ENCODE assay signal across 14 cellular contexts in genomic region chr1:105485207-105485606, GRCh38.
DNase-seq lines count a peak whose midpoint lies in the region; ATAC-seq and TF ChIP-seq lines count a peak whose summit lies in the region.
"Had no signal": no experiment of that assay in that cellular context is flagged by ENCODE, and none has a peak within 500 bp of the region (broad histone marks: within the 10 kb centered on the region; RNA-seq: fewer than 3 reads in every experiment).

No MANE protein-coding gene starts in this region.

- H3K36me3 Mint-ChIP-seq in chondrocyte (ENCODE audit: low read depth) (no peaks in the 10 kb centered on the region), Caco-2 (ENCODE audit: insufficient read depth, unreplicated experiment) (no peaks in the 10 kb centered on the region)

- no peak for TF ChIP-seq CTCF in PC-3 (conservative IDR thresholded peaks at IDR 0.05; ENCODE audit: low read depth, low read length)
- no peak for TF ChIP-seq CTCF in cardiac fibroblast (IDR thresholded peaks at IDR 0.05; ENCODE audit: low read depth, low read length)
- no peak for TF ChIP-seq CTCF in chondrocyte (IDR thresholded peaks at IDR 0.05)
- TF ChIP-seq CTCF in Caco-2 (IDR thresholded peaks at IDR 0.05; ENCODE audit: insufficient read depth in 1 of 2, low read depth in 1 of 2, low read length in 1 of 2, severe bottlenecking in 1 of 2, unreplicated experiment in 1 of 2): no peak

- H3K4me1 Mint-ChIP-seq in chondrocyte (ENCODE audit: low read depth): peaks cover 4% of the 10 kb centered on the region
- no peaks in the 10 kb centered on the region for H3K4me1 Mint-ChIP-seq in Caco-2 (ENCODE audit: low read depth, unreplicated experiment)
- H3K4me1 Mint-ChIP-seq: activated T-helper 17 cell treated with anti-CD3 and anti-CD28 coated beads, Interleukin-2, amount 50 U/mL, for 72 hours had no signal

- H3F3A ChIP-seq in PC-3 (ENCODE audit: low read length, unreplicated experiment): no peaks in the 10 kb centered on the region

- peaks cover 16% of the 10 kb centered on the region for H3K9me3 Mint-ChIP-seq in chondrocyte (ENCODE audit: low read depth)
- no peaks in the 10 kb centered on the region for H3K9me3 Mint-ChIP-seq in Caco-2 (ENCODE audit: unreplicated experiment)
- H3K9me3 Mint-ChIP-seq: dendritic cell treated with granulocyte-macrophage colony-stimulating factor and Interleukin-4, amounts not matched to agents 40 ng/mL and 50 ng/mL, for 4 days had no signal

- H3K9me3 ChIP-seq in PC-3 (ENCODE audit: low read length) (no peaks in the 10 kb centered on the region), Caco-2 (no peaks in the 10 kb centered on the region)

- H3K4me1 ChIP-seq in PC-3 (ENCODE audit: insufficient read depth, low read length) (no peaks in the 10 kb centered on the region; the same call in 1 of the 2 replicates), Caco-2 (no peaks in the 10 kb centered on the region)
- H3K4me1 ChIP-seq: spleen had no signal

- H3K36me3 ChIP-seq in PC-3 (ENCODE audit: low read depth, low read length) (no peaks in the 10 kb centered on the region), Caco-2 (ENCODE audit: control insufficient read depth, insufficient read depth, low read length) (no peaks in the 10 kb centered on the region)
- H3K36me3 ChIP-seq: BLaER1, spleen had no signal

- no peaks in the 10 kb centered on the region for H4K20me1 ChIP-seq in PC-3 (ENCODE audit: low read length)
- H4K20me1 ChIP-seq: BLaER1 had no signal

- CTCF ChIA-PET in PC-3 (lab: Charles Lee) (no interaction called here), Caco-2 (lab: Charles Lee) (no interaction called here)

- DNase-seq in AG20443 (ENCODE audit: low spot score): peak; percentile 35
- peak; percentile 44 for DNase-seq in PC-3
- peak; percentile 33 to 37 for DNase-seq in cardiac fibroblast (ENCODE audit: low read depth in 2 of 2)
- DNase-seq in non-pigmented ciliary epithelial cell (ENCODE audit: low read depth): peak; percentile 54
- no peak for DNase-seq in NCI-H1092 treated with DMSO at 0.1 percent for 48 hours (lab: John Stamatoyannopoulos, UW)
- no peak for DNase-seq in chondrocyte (ENCODE audit: low spot score)
- no peak for DNase-seq in Caco-2
- no peak for DNase-seq in stimulated activated CD4-positive, alpha-beta T cell treated with anti-CD3 and anti-CD28 coated beads, Interleukin-2, amount 100 ng/mL, for 48 hours
- DNase-seq: NCI-H446 treated with DMSO at 0.1 percent for 48 hours; spleen; stimulated activated naive CD4-positive, alpha-beta T cell treated with Interleukin-2 at 50 U/mL for 16 hours had no signal

- H3K27me3 Mint-ChIP-seq in chondrocyte (ENCODE audit: low read depth) (no peaks in the 10 kb centered on the region), Caco-2 (ENCODE audit: insufficient read depth, unreplicated experiment) (no peaks in the 10 kb centered on the region)
- H3K27me3 Mint-ChIP-seq: activated T-helper 17 cell treated with anti-CD3 and anti-CD28 coated beads, Interleukin-2, amount 50 U/mL, for 72 hours; dendritic cell treated with granulocyte-macrophage colony-stimulating factor and Interleukin-4, amounts not matched to agents 40 ng/mL and 50 ng/mL, for 4 days had no signal

- no peak overlapping the region for H3K9ac ChIP-seq in PC-3 (ENCODE audit: low read length)
- H3K9ac ChIP-seq: BLaER1 had no signal

- POLR2A ChIA-PET in PC-3 (lab: Charles Lee; ENCODE audit: unreplicated experiment): no interaction called here
- POLR2A ChIA-PET in Caco-2 (lab: Charles Lee): no interaction called here

- H3K4me3 ChIP-seq in PC-3 (ENCODE audit: low read length) (no peak overlapping the region), cardiac fibroblast (replicated peaks in 1 of 2; ENCODE audit: low read depth in 2 of 2, low read length in 2 of 2) (no peak overlapping the region), Caco-2 (ENCODE audit: low read depth, low read length) (no peak overlapping the region)
- H3K4me3 ChIP-seq: BLaER1, spleen had no signal

- no peaks in the 10 kb centered on the region for H3K9me2 ChIP-seq in PC-3 (replicated peaks; ENCODE audit: low read length)

- no peak overlapping the region for H3K4me3 Mint-ChIP-seq in chondrocyte (ENCODE audit: unreplicated experiment)
- H3K4me3 Mint-ChIP-seq in Caco-2 (ENCODE audit: unreplicated experiment): no peak overlapping the region
- H3K4me3 Mint-ChIP-seq: activated T-helper 17 cell treated with anti-CD3 and anti-CD28 coated beads, Interleukin-2, amount 50 U/mL, for 72 hours; dendritic cell treated with granulocyte-macrophage colony-stimulating factor and Interleukin-4, amounts not matched to agents 40 ng/mL and 50 ng/mL, for 4 days had no signal

- H3K27ac ChIP-seq in PC-3 (ENCODE audit: low read length): no peak overlapping the region
- H3K27ac ChIP-seq: BLaER1, spleen had no signal

- intact Hi-C loops in PC-3 (cut with micrococcal nuclease): no loop called here
- intact Hi-C loops in Caco-2 (cut with micrococcal nuclease; ENCODE audit: unreplicated experiment): no loop called here

- ATAC-seq in PC-3: peak; percentile 45; the same call in 1 of the 2 replicates
- ATAC-seq: activated T-helper 17 cell treated with anti-CD3 and anti-CD28 coated beads, Interleukin-2, amount 50 U/mL, for 72 hours had no signal

- H2AFZ ChIP-seq in PC-3 (ENCODE audit: low read length): no peak overlapping the region

- no peaks in the 10 kb centered on the region for H3K79me2 ChIP-seq in PC-3 (ENCODE audit: low read length)

- BruUV-seq in PC-3 (replicated peaks; lab: Mats Ljungman, UMichigan) (no TSS peak), Caco-2 (replicated peaks; lab: Mats Ljungman, UMichigan) (no TSS peak)

- H3K27me3 ChIP-seq in PC-3 (ENCODE audit: low read length) (no peaks in the 10 kb centered on the region), Caco-2 (replicated peaks; ENCODE audit: control insufficient read depth, insufficient read depth, low read length) (no peaks in the 10 kb centered on the region)
- H3K27me3 ChIP-seq: BLaER1, spleen had no signal

- H3K27ac Mint-ChIP-seq in chondrocyte (ENCODE audit: unreplicated experiment) (no peak overlapping the region), Caco-2 (ENCODE audit: unreplicated experiment) (no peak overlapping the region)
- H3K27ac Mint-ChIP-seq: activated T-helper 17 cell treated with anti-CD3 and anti-CD28 coated beads, Interleukin-2, amount 50 U/mL, for 72 hours; dendritic cell treated with granulocyte-macrophage colony-stimulating factor and Interleukin-4, amounts not matched to agents 40 ng/mL and 50 ng/mL, for 4 days had no signal

- H3K4me2 ChIP-seq in PC-3 (ENCODE audit: low read length): no peak overlapping the region
- H3K4me2 ChIP-seq: BLaER1 had no signal

Comparison
In these comparisons a context has a peak if more than half of its experiments do, and no peak if none do; other contexts are left out.
1. DNase-seq: peak in AG20443 (single experiment), PC-3 (single experiment), cardiac fibroblast (2 of 2) and non-pigmented ciliary epithelial cell (single experiment); none in NCI-H1092 treated with DMSO at 0.1 percent for 48 hours (single experiment), chondrocyte (single experiment), Caco-2 (0 of 2) and stimulated activated CD4-positive, alpha-beta T cell treated with anti-CD3 and anti-CD28 coated beads, Interleukin-2, amount 100 ng/mL, for 48 hours (0 of 2).